In the genomic region with DNA sequence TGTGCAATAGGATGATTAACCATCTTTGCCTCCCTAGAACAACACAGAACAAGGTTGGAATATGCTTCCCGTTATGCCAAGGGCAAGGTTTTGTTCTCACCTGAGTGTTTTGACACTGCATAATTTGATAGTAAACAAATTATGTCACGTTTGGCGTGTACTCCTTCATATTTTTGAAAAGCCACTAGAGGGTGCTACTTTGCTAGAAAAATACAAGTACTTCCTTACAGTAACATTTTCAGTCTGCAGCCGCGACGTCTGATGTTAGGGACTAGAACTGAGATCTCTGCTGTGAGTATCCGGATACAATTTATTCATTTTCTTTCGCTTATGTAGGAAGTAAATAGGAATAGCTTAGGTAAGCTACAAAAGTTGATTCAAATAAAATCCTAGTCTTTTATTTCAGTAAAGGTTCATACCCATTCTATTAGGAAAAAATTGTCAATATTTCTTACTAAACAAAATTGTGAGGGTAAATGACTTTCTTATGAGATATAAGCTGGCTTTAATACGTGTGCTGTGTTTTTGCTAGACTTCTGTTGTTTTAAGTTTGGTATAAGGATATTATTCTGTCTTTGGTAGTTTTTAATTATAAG, we compare ENCODE assay signal across 8 cellular contexts.
A peak's percentile ranks its signal among the peaks of the same experiment; 100 is the strongest.
DNase-seq lines count a peak whose midpoint lies in the region; ATAC-seq, FAIRE-seq and TF ChIP-seq lines count a peak whose summit lies in the region.

No MANE protein-coding gene starts in this region.

- POLR2A ChIA-PET in H1 (lab: Charles Lee; ENCODE audit: partially characterized antibody): no interaction called here

- no peak overlapping the region for H4K5ac ChIP-seq in H1 (ENCODE audit: insufficient read length, low read depth, low read length)

- no peaks in the 10 kb centered on the region for H3K36me3 ChIP-seq in Peyer's patch
- no peaks in the 10 kb centered on the region for H3K36me3 ChIP-seq in H1 (ENCODE audit: control insufficient read depth in 2 of 4, insufficient read depth in 4 of 4, low read length in 3 of 4)
- H3K36me3 ChIP-seq in lung (ENCODE audit: control insufficient read depth in 2 of 2, insufficient read depth in 2 of 2, low read length in 2 of 2): no peaks in the 10 kb centered on the region

- ATAC-seq in lung (ENCODE audit: insufficient read depth, low FRiP score): peak; percentile 71

- no peaks in the 10 kb centered on the region for H4K20me1 ChIP-seq in H1 (replicated peaks in 1 of 2; ENCODE audit: control insufficient read depth in 1 of 2, insufficient read depth in 2 of 2, low read length in 2 of 2)

- H3K56ac ChIP-seq in H1 (replicated peaks; ENCODE audit: insufficient read length, low read depth, low read length): no peak overlapping the region

- no peaks in the 10 kb centered on the region for H3K9me3 ChIP-seq in Peyer's patch
- H3K9me3 ChIP-seq in H1 (ENCODE audit: insufficient read depth in 2 of 2, low read depth in 1 of 2, low read length in 1 of 2): no peaks in the 10 kb centered on the region
- no peaks in the 10 kb centered on the region for H3K9me3 ChIP-seq in lung (ENCODE audit: control insufficient read depth in 2 of 2, insufficient read depth in 1 of 2, low read length in 1 of 2)

- H3K27ac ChIP-seq in Peyer's patch (no peak overlapping the region), H1 (ENCODE audit: low read depth, low read length) (no peak overlapping the region), lung (ENCODE audit: low read depth in 1 of 2, low read length in 1 of 2) (no peak overlapping the region)

- no peaks in the 10 kb centered on the region for H3K79me2 ChIP-seq in H1 (ENCODE audit: control insufficient read depth in 1 of 2, insufficient read depth in 2 of 2, low read length in 2 of 2)

- H3K4me1 ChIP-seq in Peyer's patch (no peaks in the 10 kb centered on the region), H1 (replicated peaks in 1 of 4; ENCODE audit: control insufficient read depth in 3 of 4, insufficient read depth in 4 of 4, low read length in 3 of 4) (no peaks in the 10 kb centered on the region), lung (ENCODE audit: control insufficient read depth in 2 of 2, insufficient read depth in 2 of 2, low read length in 2 of 2) (no peaks in the 10 kb centered on the region)

- TF ChIP-seq POLR2A in Peyer's patch (IDR thresholded peaks at IDR 0.05): no peak
- no peak for TF ChIP-seq POLR2A in H1 (IDR thresholded peaks at IDR 0.05; ENCODE audit: control extremely low read depth in 1 of 2, low read depth in 2 of 2, low read length in 2 of 2)

- peak; percentile 20 for DNase-seq in stimulated activated CD4-positive, alpha-beta T cell treated with anti-CD3 and anti-CD28 coated beads, Interleukin-15, amount 100 ng/mL, for 24 hours
- DNase-seq in stimulated activated CD4-positive, alpha-beta T cell treated with anti-CD3 and anti-CD28 coated beads, Interleukin-4, amount 100 ng/mL, for 24 hours: no peak
- DNase-seq in HCEC 1CT: peak; percentile 57
- peak; percentile 86 for DNase-seq in LHCN-M2 (ENCODE audit: low read depth)
- DNase-seq in Peyer's patch: peak in 2 of 3 donors; percentile 57 to 76
- no peak for DNase-seq in H1 (ENCODE audit: low read depth in 1 of 2, low spot score in 2 of 2)
- DNase-seq in lung (ENCODE audit: low spot score): no peak
- no peak for DNase-seq in stimulated activated naive CD4-positive, alpha-beta T cell treated with Interleukin-2 at 50 U/mL for 16 hours (lab: John Stamatoyannopoulos, UW)

- no peak overlapping the region for H2BK12ac ChIP-seq in H1 (ENCODE audit: low read depth, low read length)

- TF ChIP-seq RAD21 in H1 (IDR thresholded peaks at IDR 0.05 in 1 of 2, conservative IDR thresholded peaks at IDR 0.05 in 1 of 2; ENCODE audit: low read depth in 2 of 2, low read length in 2 of 2): peak; percentile 77 to 79

- no peak for TF ChIP-seq EP300 in H1 (IDR thresholded peaks at IDR 0.05; ENCODE audit: borderline replicate concordance in 1 of 2, low read depth in 2 of 2, low read length in 2 of 2)

- no peak overlapping the region for H3K14ac ChIP-seq in H1 (ENCODE audit: insufficient read length)

- H3K9ac ChIP-seq in H1 (replicated peaks in 1 of 4; ENCODE audit: extremely low read depth in 1 of 4, low read depth in 3 of 4, low read length in 3 of 4): no peak overlapping the region

- no peak overlapping the region for H2BK20ac ChIP-seq in H1 (ENCODE audit: low read length)

- H3K4me3 ChIP-seq in Peyer's patch: no peak overlapping the region
- H3K4me3 ChIP-seq in H1 (ENCODE audit: extremely low read depth in 1 of 4, insufficient read depth in 2 of 4, low read depth in 3 of 4, low read length in 4 of 4): no peak overlapping the region
- H3K4me3 ChIP-seq in lung: no peak overlapping the region

- no peak overlapping the region for H2AK5ac ChIP-seq in H1 (ENCODE audit: low read depth, low read length)

- H2BK15ac ChIP-seq in H1 (ENCODE audit: low read length): no peak overlapping the region

- no peak overlapping the region for H3K18ac ChIP-seq in H1 (ENCODE audit: extremely low read depth, low read length)

- no peaks in the 10 kb centered on the region for H3K79me1 ChIP-seq in H1 (ENCODE audit: low read depth, low read length)

- no peak overlapping the region for H4K8ac ChIP-seq in H1 (ENCODE audit: extremely low read depth, insufficient read depth, low read length)

- H2BK5ac ChIP-seq in H1 (ENCODE audit: low read depth, low read length): no peak overlapping the region

- 31% methylated on average over 9 of the region's 9 CpGs; no CpG with 5 or more reads in 1 of the 2 experiments for WGBS in H1 (ENCODE audit: extremely low coverage in 1 of 2, insufficient coverage in 1 of 2, insufficient read length in 1 of 2, insufficient replicate concordance in 2 of 2, low coverage in 1 of 2, low lambda C conversion rate in 2 of 2, missing lambda C conversion rate in 1 of 2), 2 experiments
- WGBS in lung, 2 donors: 7 to 9% methylated on average over 9 of the region's 9 CpGs

- H3K23ac ChIP-seq in H1 (ENCODE audit: insufficient read length): no peak overlapping the region

- H3K4me2 ChIP-seq in H1 (ENCODE audit: insufficient read depth in 1 of 2, low read depth in 2 of 2, low read length in 2 of 2): no peak overlapping the region

- H4K91ac ChIP-seq in H1 (replicated peaks; ENCODE audit: insufficient read length, low read length): no peak overlapping the region

- FAIRE-seq in H1 (lab: Jason Lieb, UNC): peak; percentile 84

- CTCF ChIA-PET in H1 (lab: Charles Lee; ENCODE audit: partially characterized antibody): interaction anchor here (0.8 to 3.6 kb wide), 25 partner anchors 9 to 913 kb away, joined by 3 to 16 read pairs (median 5); no protein-coding TSS in a partner anchor

- no peaks in the 10 kb centered on the region for H3K27me3 ChIP-seq in Peyer's patch
- H3K27me3 ChIP-seq in H1 (replicated peaks in 1 of 4; ENCODE audit: control insufficient read depth in 3 of 4, extremely low read depth in 1 of 4, insufficient read depth in 3 of 4, low read length in 3 of 4): no peaks in the 10 kb centered on the region
- H3K27me3 ChIP-seq in lung (ENCODE audit: control insufficient read depth, insufficient read depth): no peaks in the 10 kb centered on the region

- H2AFZ ChIP-seq in H1 (ENCODE audit: low read length): no peak overlapping the region

- no peak overlapping the region for H3K4ac ChIP-seq in H1 (replicated peaks; ENCODE audit: insufficient read length, low read depth, low read length)

- no peaks in the 10 kb centered on the region for H3K23me2 ChIP-seq in H1 (ENCODE audit: low read depth, low read length)

- TF ChIP-seq CTCF in Peyer's patch (IDR thresholded peaks at IDR 0.05) (peak; percentile 21 to 75 (median 64)), H1 (IDR thresholded peaks at IDR 0.05; ENCODE audit: control extremely low read depth in 1 of 3, insufficient read depth in 1 of 3, low read depth in 1 of 3, low read length in 3 of 3) (peak in 2 of 3 experiments; percentile 47 to 60; a peak in 2 of 4 replicates), lung (IDR thresholded peaks at IDR 0.05; ENCODE audit: control extremely low read depth, extremely low read depth) (peak; percentile 17)

- H2BK120ac ChIP-seq in H1 (replicated peaks; ENCODE audit: low read depth, low read length): no peak overlapping the region

TF ChIP-seq in H1, 55 proteins besides CTCF, POLR2A, EP300 and RAD21:
- TF ChIP-seq KDM5A (IDR thresholded peaks at IDR 0.05; ENCODE audit: low read length) (no peak), JUN (IDR thresholded peaks at IDR 0.05; ENCODE audit: low read depth, low read length) (no peak), GTF2F1 (IDR thresholded peaks at IDR 0.05; ENCODE audit: borderline replicate concordance, low read depth, low read length) (no peak), TBP (IDR thresholded peaks at IDR 0.05; ENCODE audit: low read depth, low read length) (no peak)

Comparison
In these comparisons a context has a peak if more than half of its experiments do, and no peak if none do; other contexts are left out.
1. DNase-seq: peak in stimulated activated CD4-positive, alpha-beta T cell treated with anti-CD3 and anti-CD28 coated beads, Interleukin-15, amount 100 ng/mL, for 24 hours (single experiment), HCEC 1CT (single experiment), LHCN-M2 (single experiment) and Peyer's patch (2 of 3); none in stimulated activated CD4-positive, alpha-beta T cell treated with anti-CD3 and anti-CD28 coated beads, Interleukin-4, amount 100 ng/mL, for 24 hours (single experiment), H1 (0 of 2), lung (single experiment) and stimulated activated naive CD4-positive, alpha-beta T cell treated with Interleukin-2 at 50 U/mL for 16 hours (single experiment).
2. Peak in every context shown above with its lines, with median percentiles within 50 percentile points of each other: CTCF ChIP-seq.